ENCODE assay signal across 20 cellular contexts in genomic region chr11:18065572-18065971, GRCh38. TPM values are rescaled to one million over a fixed set of nuclear protein-coding genes. Genes with fewer than 3 reads are reported as not detected.
DNase-seq lines count a peak whose midpoint lies in the region; ATAC-seq lines count a peak whose summit lies in the region.
"Had no signal": no experiment of that assay in that cellular context is flagged by ENCODE, and none has a peak within 500 bp of the region (broad histone marks: within the 10 kb centered on the region; RNA-seq: fewer than 3 reads in every experiment).

No MANE protein-coding gene starts in this region.

- DNase-seq in DMS53 (lab: John Stamatoyannopoulos, UW): peak; percentile 98
- DNase-seq in NCI-H187 (lab: John Stamatoyannopoulos, UW): peak; percentile 79 to 83
- DNase-seq in NCI-H774 (lab: John Stamatoyannopoulos, UW): peak; percentile 93
- peak; percentile 55 for DNase-seq in epithelial cell of prostate (ENCODE audit: low read depth, low spot score)
- no peak for DNase-seq in sciatic nerve (ENCODE audit: low spot score)
- DNase-seq: CD4-positive, alpha-beta memory T cell; left ventricle myocardium superior; MM.1S; ovary; SJCRH30; small intestine; stimulated activated naive CD4-positive, alpha-beta T cell had no signal

- peaks cover 12% of the 10 kb centered on the region for H3K36me3 Mint-ChIP-seq in stimulated activated memory B cell treated with anti-CD40 and anti-IgM and Interleukin-4, amounts not matched to agents 10 μg/mL and 1 μg/mL and 100 μg/mL, for 72 hours

- H3K27ac ChIP-seq in epithelial cell of prostate: no peak overlapping the region
- H3K27ac ChIP-seq: ovary, SJCRH30 had no signal

- H3K27me3 Mint-ChIP-seq in stimulated activated memory B cell treated with anti-CD40 and anti-IgM and Interleukin-4, amounts not matched to agents 10 μg/mL and 1 μg/mL and 100 μg/mL, for 72 hours: no peaks in the 10 kb centered on the region
- H3K27me3 Mint-ChIP-seq: activated naive CD4-positive, alpha-beta T cell treated with anti-CD3 and anti-CD28 coated beads, Interleukin-2, amount 50 U/mL, for 24 hours; CD4-positive, alpha-beta memory T cell had no signal

- H3K4me3 Mint-ChIP-seq in stimulated activated memory B cell treated with anti-CD40 and anti-IgM and Interleukin-4, amounts not matched to agents 10 μg/mL and 1 μg/mL and 100 μg/mL, for 72 hours: no peak overlapping the region
- H3K4me3 Mint-ChIP-seq: activated naive CD4-positive, alpha-beta T cell treated with anti-CD3 and anti-CD28 coated beads, Interleukin-2, amount 50 U/mL, for 24 hours; CD4-positive, alpha-beta memory T cell; T-helper 2 cell treated with Interferon-gamma antibody and Interleukin-4, amounts not matched to agents 5 μg/mL and 100 μg/mL, for 36 hours had no signal

- intact Hi-C loops in sciatic nerve (cut with DNase I): no loop called here

- H3K4me1 Mint-ChIP-seq in stimulated activated memory B cell treated with anti-CD40 and anti-IgM and Interleukin-4, amounts not matched to agents 10 μg/mL and 1 μg/mL and 100 μg/mL, for 72 hours: no peaks in the 10 kb centered on the region
- H3K4me1 Mint-ChIP-seq: activated naive CD4-positive, alpha-beta T cell treated with anti-CD3 and anti-CD28 coated beads, Interleukin-2, amount 50 U/mL, for 24 hours; CD4-positive, alpha-beta memory T cell had no signal

- no peaks in the 10 kb centered on the region for H3K9me3 Mint-ChIP-seq in stimulated activated memory B cell treated with anti-CD40 and anti-IgM and Interleukin-4, amounts not matched to agents 10 μg/mL and 1 μg/mL and 100 μg/mL, for 72 hours
- H3K9me3 Mint-ChIP-seq: activated naive CD4-positive, alpha-beta T cell treated with anti-CD3 and anti-CD28 coated beads, Interleukin-2, amount 50 U/mL, for 24 hours; CD4-positive, alpha-beta memory T cell; T-helper 2 cell treated with Interferon-gamma antibody and Interleukin-4, amounts not matched to agents 5 μg/mL and 100 μg/mL, for 36 hours had no signal

- H3K27ac Mint-ChIP-seq in stimulated activated memory B cell treated with anti-CD40 and anti-IgM and Interleukin-4, amounts not matched to agents 10 μg/mL and 1 μg/mL and 100 μg/mL, for 72 hours: no peak overlapping the region
- H3K27ac Mint-ChIP-seq: activated naive CD4-positive, alpha-beta T cell treated with anti-CD3 and anti-CD28 coated beads, Interleukin-2, amount 50 U/mL, for 24 hours; CD4-positive, alpha-beta memory T cell; T-helper 2 cell treated with Interferon-gamma antibody and Interleukin-4, amounts not matched to agents 5 μg/mL and 100 μg/mL, for 36 hours had no signal

- no peak for ATAC-seq in HG03460 (IDR thresholded peaks at IDR 0.05; ENCODE audit: unreplicated experiment)
- ATAC-seq in stimulated activated memory B cell treated with anti-CD40 and anti-IgM and Interleukin-4, amounts not matched to agents 10 μg/mL and 1 μg/mL and 100 μg/mL, for 72 hours: no peak
- no peak for ATAC-seq in GM19467 (IDR thresholded peaks at IDR 0.05; ENCODE audit: unreplicated experiment)
- no peak for ATAC-seq in sciatic nerve
- ATAC-seq: HCT116, HepG2, left ventricle myocardium superior had no signal

RNA-seq across cellular contexts. Expression of gene TPH1, which starts 19.5 kb away (rescaled TPM):
- total RNA-seq in sciatic nerve: 0.89 TPM
- total RNA-seq: left ventricle myocardium superior, myocyte had no signal

RNA-seq across cellular contexts. Expression of gene SAAL1, which starts 40.3 kb away (rescaled TPM):
- total RNA-seq in sciatic nerve: 14.3 TPM

RNA-seq across cellular contexts. Expression of gene SERGEF, which starts 52.7 kb away (rescaled TPM):
- 44.1 TPM for total RNA-seq in sciatic nerve
